Comparison of ENCODE assay signal across 15 cellular contexts in the genomic region with DNA sequence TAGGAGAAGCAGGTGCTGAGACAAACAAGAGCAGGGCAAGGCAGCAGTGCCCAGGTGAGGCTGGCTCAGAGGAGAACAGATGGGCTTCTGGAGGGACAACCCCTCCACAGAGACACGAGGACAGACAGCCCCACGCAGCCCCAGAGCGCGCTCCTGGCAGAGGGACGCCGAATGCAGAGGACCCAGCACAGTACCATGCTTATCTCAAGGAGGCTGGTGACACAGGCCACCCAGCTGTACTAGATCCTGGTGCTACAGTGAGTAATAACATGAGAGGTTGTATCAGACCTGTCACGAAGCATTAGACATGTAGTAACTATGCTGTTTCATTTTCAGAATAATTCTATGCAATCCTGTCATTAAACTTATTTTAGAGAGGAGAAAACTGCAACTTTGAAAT.
DNase-seq lines count a peak whose midpoint lies in the region; ATAC-seq and TF ChIP-seq lines count a peak whose summit lies in the region.
"Had no signal": no experiment of that assay in that cellular context is flagged by ENCODE, and none has a peak within 500 bp of the region (broad histone marks: within the 10 kb centered on the region; RNA-seq: fewer than 3 reads in every experiment).

No MANE protein-coding gene starts in this region.

- ATAC-seq in T-helper 17 cell (no peak), natural killer cell (no peak), HG02763 (IDR thresholded peaks at IDR 0.05; ENCODE audit: unreplicated experiment) (no peak)
- ATAC-seq: PC-3 had no signal

- H3K9me3 ChIP-seq in T-helper 17 cell (ENCODE audit: control insufficient read depth, low read length, poor library complexity, severe bottlenecking): no peaks in the 10 kb centered on the region
- H3K9me3 ChIP-seq: MG63 had no signal

- peaks cover 10% of the 10 kb centered on the region for H3K4me1 Mint-ChIP-seq in activated naive CD4-positive, alpha-beta T cell treated with anti-CD3 and anti-CD28 coated beads, Interleukin-2, amount 50 U/mL, for 24 hours
- peaks cover 26% of the 10 kb centered on the region for H3K4me1 Mint-ChIP-seq in T-helper 17 cell
- H3K4me1 Mint-ChIP-seq in activated naive CD8-positive, alpha-beta T cell treated with anti-CD3 and anti-CD28 coated beads for 36 hours: peaks cover 9% of the 10 kb centered on the region
- peaks cover 6 to 12% of the 10 kb centered on the region in 2 donors for H3K4me1 Mint-ChIP-seq in natural killer cell
- no peaks in the 10 kb centered on the region for H3K4me1 Mint-ChIP-seq in Calu3 (ENCODE audit: low read depth, unreplicated experiment)

- peaks cover 14% of the 10 kb centered on the region for H3K36me3 Mint-ChIP-seq in activated naive CD4-positive, alpha-beta T cell treated with anti-CD3 and anti-CD28 coated beads, Interleukin-2, amount 50 U/mL, for 24 hours
- H3K36me3 Mint-ChIP-seq in T-helper 17 cell (ENCODE audit: low read depth) (peaks cover 10% of the 10 kb centered on the region), natural killer cell (peaks cover 24% of the 10 kb centered on the region), Calu3 (ENCODE audit: insufficient read depth, unreplicated experiment) (peaks cover 11% of the 10 kb centered on the region)
- H3K36me3 Mint-ChIP-seq in activated naive CD8-positive, alpha-beta T cell treated with anti-CD3 and anti-CD28 coated beads for 36 hours: peaks cover 14% of the 10 kb centered on the region

- no peak overlapping the region for H3K4me3 Mint-ChIP-seq in activated naive CD4-positive, alpha-beta T cell treated with anti-CD3 and anti-CD28 coated beads, Interleukin-2, amount 50 U/mL, for 24 hours
- peak overlapping the region; percentile 74 for H3K4me3 Mint-ChIP-seq in T-helper 17 cell
- H3K4me3 Mint-ChIP-seq in activated naive CD8-positive, alpha-beta T cell treated with anti-CD3 and anti-CD28 coated beads for 36 hours: no peak overlapping the region
- H3K4me3 Mint-ChIP-seq in natural killer cell: no peak overlapping the region
- H3K4me3 Mint-ChIP-seq in Calu3 (ENCODE audit: low read depth, unreplicated experiment): no peak overlapping the region

- CTCF ChIA-PET in Calu3 (lab: Charles Lee): no interaction called here

- DNase-seq in activated naive CD4-positive, alpha-beta T cell (lab: John Stamatoyannopoulos, UW): no peak
- no peak for DNase-seq in T-helper 17 cell
- no peak for DNase-seq in activated naive CD8-positive, alpha-beta T cell treated with anti-CD3 and anti-CD28 coated beads for 36 hours
- DNase-seq in natural killer cell: no peak
- DNase-seq in Calu3: no peak
- DNase-seq: IMR-90, Karpas-422, MG63, NCI-H1092, NCI-H2081 treated with DMSO at 0.1 percent for 48 hours, NCI-H510A, NCI-H774, PC-3 had no signal

- TF ChIP-seq CTCF in natural killer cell (IDR thresholded peaks at IDR 0.05) (no peak), Calu3 (IDR thresholded peaks at IDR 0.05; ENCODE audit: unreplicated experiment) (no peak)

- no peaks in the 10 kb centered on the region for H3K9me3 Mint-ChIP-seq in activated naive CD4-positive, alpha-beta T cell treated with anti-CD3 and anti-CD28 coated beads, Interleukin-2, amount 50 U/mL, for 24 hours
- H3K9me3 Mint-ChIP-seq in activated naive CD8-positive, alpha-beta T cell treated with anti-CD3 and anti-CD28 coated beads for 36 hours: no peaks in the 10 kb centered on the region
- H3K9me3 Mint-ChIP-seq in natural killer cell (no peaks in the 10 kb centered on the region), Calu3 (ENCODE audit: low read depth, unreplicated experiment) (no peaks in the 10 kb centered on the region)

- H3K27me3 Mint-ChIP-seq in activated naive CD4-positive, alpha-beta T cell treated with anti-CD3 and anti-CD28 coated beads, Interleukin-2, amount 50 U/mL, for 24 hours: no peaks in the 10 kb centered on the region
- H3K27me3 Mint-ChIP-seq in T-helper 17 cell (no peaks in the 10 kb centered on the region), natural killer cell (ENCODE audit: low read depth in 2 of 2) (no peaks in the 10 kb centered on the region), Calu3 (ENCODE audit: unreplicated experiment) (no peaks in the 10 kb centered on the region)
- no peaks in the 10 kb centered on the region for H3K27me3 Mint-ChIP-seq in activated naive CD8-positive, alpha-beta T cell treated with anti-CD3 and anti-CD28 coated beads for 36 hours

- intact Hi-C loops in natural killer cell (cut with micrococcal nuclease): no loop called here
- intact Hi-C loops in Calu3 (cut with micrococcal nuclease; ENCODE audit: unreplicated experiment): no loop called here

- peak overlapping the region; percentile 11 for H3K27ac Mint-ChIP-seq in activated naive CD4-positive, alpha-beta T cell treated with anti-CD3 and anti-CD28 coated beads, Interleukin-2, amount 50 U/mL, for 24 hours
- peak overlapping the region; percentile 81 for H3K27ac Mint-ChIP-seq in T-helper 17 cell
- H3K27ac Mint-ChIP-seq in activated naive CD8-positive, alpha-beta T cell treated with anti-CD3 and anti-CD28 coated beads for 36 hours: peak overlapping the region; percentile 17
- peak overlapping the region; percentile 56 to 67 for H3K27ac Mint-ChIP-seq in natural killer cell
- H3K27ac Mint-ChIP-seq in Calu3 (ENCODE audit: unreplicated experiment): no peak overlapping the region

- no TSS peak for BruUV-seq in Calu3 (replicated peaks; lab: Mats Ljungman, UMichigan)
